Comparison of ENCODE assay signal across 1 cellular context in genomic region chr1:11929849-11930248, GRCh38.
A peak's percentile ranks its signal among the peaks of the same experiment; 100 is the strongest.
TF ChIP-seq lines count a peak whose summit lies in the region.

No MANE protein-coding gene starts in this region.

TF ChIP-seq in K562, 482 proteins besides CTCF, POLR2A, EP300 and RAD21 (continued from another document):
- TF ChIP-seq TBL1XR1 (IDR thresholded peaks at IDR 0.05; ENCODE audit: low read length in 2 of 2) = peak in 1 of 2 experiments; percentile 69; a peak in 1 of 4 replicates
- TF ChIP-seq, protein P1, sequence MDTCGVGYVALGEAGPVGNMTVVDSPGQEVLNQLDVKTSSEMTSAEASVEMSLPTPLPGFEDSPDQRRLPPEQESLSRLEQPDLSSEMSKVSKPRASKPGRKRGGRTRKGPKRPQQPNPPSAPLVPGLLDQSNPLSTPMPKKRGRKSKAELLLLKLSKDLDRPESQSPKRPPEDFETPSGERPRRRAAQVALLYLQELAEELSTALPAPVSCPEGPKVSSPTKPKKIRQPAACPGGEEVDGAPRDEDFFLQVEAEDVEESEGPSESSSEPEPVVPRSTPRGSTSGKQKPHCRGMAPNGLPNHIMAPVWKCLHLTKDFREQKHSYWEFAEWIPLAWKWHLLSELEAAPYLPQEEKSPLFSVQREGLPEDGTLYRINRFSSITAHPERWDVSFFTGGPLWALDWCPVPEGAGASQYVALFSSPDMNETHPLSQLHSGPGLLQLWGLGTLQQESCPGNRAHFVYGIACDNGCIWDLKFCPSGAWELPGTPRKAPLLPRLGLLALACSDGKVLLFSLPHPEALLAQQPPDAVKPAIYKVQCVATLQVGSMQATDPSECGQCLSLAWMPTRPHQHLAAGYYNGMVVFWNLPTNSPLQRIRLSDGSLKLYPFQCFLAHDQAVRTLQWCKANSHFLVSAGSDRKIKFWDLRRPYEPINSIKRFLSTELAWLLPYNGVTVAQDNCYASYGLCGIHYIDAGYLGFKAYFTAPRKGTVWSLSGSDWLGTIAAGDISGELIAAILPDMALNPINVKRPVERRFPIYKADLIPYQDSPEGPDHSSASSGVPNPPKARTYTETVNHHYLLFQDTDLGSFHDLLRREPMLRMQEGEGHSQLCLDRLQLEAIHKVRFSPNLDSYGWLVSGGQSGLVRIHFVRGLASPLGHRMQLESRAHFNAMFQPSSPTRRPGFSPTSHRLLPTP (IDR thresholded peaks at IDR 0.05; ENCODE audit: borderline replicate concordance, extremely low read depth, insufficient read length) = no peak
- peak; percentile 100 for TF ChIP-seq BHLHE40 (IDR thresholded peaks at IDR 0.05; ENCODE audit: low read length)
- TF ChIP-seq DACH1 (IDR thresholded peaks at IDR 0.05; ENCODE audit: partially characterized antibody) = peak; percentile 62
- TF ChIP-seq ETV5 (CRISPR knock-in tag; IDR thresholded peaks at IDR 0.05; ENCODE audit: low read depth) = peak; percentile 33; the same call in 1 of the 2 replicates
- TF ChIP-seq TARDBP (IDR thresholded peaks at IDR 0.05) = 0 out of 2 replicates have a peak, but pooled peaks have one; percentile 72
- TF ChIP-seq MTA3 (IDR thresholded peaks at IDR 0.05; ENCODE audit: borderline replicate concordance) = peak; percentile 50; the same call in 1 of the 2 replicates
- peak; percentile 88 for TF ChIP-seq MYC (IDR thresholded peaks at IDR 0.05; ENCODE audit: low read depth, low read length)
- TF ChIP-seq MYC (CRISPR knock-in tag; IDR thresholded peaks at IDR 0.05; ENCODE audit: borderline replicate concordance, low read depth) = no peak
- TF ChIP-seq RCOR1 (IDR thresholded peaks at IDR 0.05; ENCODE audit: borderline replicate concordance in 1 of 2, low read depth in 2 of 2, low read length in 2 of 2) = peak in 1 of 2 experiments; percentile 51; a peak in 1 of 4 replicates
- no peak for TF ChIP-seq SNIP1 (IDR thresholded peaks at IDR 0.05; ENCODE audit: low read depth)
- TF ChIP-seq, protein P2, sequence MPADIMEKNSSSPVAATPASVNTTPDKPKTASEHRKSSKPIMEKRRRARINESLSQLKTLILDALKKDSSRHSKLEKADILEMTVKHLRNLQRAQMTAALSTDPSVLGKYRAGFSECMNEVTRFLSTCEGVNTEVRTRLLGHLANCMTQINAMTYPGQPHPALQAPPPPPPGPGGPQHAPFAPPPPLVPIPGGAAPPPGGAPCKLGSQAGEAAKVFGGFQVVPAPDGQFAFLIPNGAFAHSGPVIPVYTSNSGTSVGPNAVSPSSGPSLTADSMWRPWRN (IDR thresholded peaks at IDR 0.05; ENCODE audit: low read depth) = peak; percentile 87
- no peak for TF ChIP-seq ZNF644 (tag; IDR thresholded peaks at IDR 0.05; ENCODE audit: low read depth)
- TF ChIP-seq CBFA2T3 (IDR thresholded peaks at IDR 0.05) = peak; percentile 48; the same call in 1 of the 2 replicates
- TF ChIP-seq, protein P3, sequence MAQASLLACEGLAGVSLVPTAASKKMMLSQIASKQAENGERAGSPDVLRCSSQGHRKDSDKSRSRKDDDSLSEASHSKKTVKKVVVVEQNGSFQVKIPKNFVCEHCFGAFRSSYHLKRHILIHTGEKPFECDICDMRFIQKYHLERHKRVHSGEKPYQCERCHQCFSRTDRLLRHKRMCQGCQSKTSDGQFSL (CRISPR knock-in tag; IDR thresholded peaks at IDR 0.05) = no peak
- TF ChIP-seq, protein P3 (tag; IDR thresholded peaks at IDR 0.05) = no peak
- no peak for TF ChIP-seq ZNF764 (CRISPR knock-in tag; IDR thresholded peaks at IDR 0.05; ENCODE audit: low read depth)
- no peak for TF ChIP-seq CSDE1 (IDR thresholded peaks at IDR 0.05)
- peak; percentile 37; the same call in 1 of the 2 replicates for TF ChIP-seq DPF2 (IDR thresholded peaks at IDR 0.05)
- TF ChIP-seq MNT (conservative IDR thresholded peaks at IDR 0.05) = peak; percentile 95 to 97
- peak; percentile 56 for TF ChIP-seq PRDM10 (IDR thresholded peaks at IDR 0.05; ENCODE audit: partially characterized antibody)
- no peak for TF ChIP-seq ELF4 (CRISPR knock-in tag; IDR thresholded peaks at IDR 0.05)
- TF ChIP-seq, protein P4, sequence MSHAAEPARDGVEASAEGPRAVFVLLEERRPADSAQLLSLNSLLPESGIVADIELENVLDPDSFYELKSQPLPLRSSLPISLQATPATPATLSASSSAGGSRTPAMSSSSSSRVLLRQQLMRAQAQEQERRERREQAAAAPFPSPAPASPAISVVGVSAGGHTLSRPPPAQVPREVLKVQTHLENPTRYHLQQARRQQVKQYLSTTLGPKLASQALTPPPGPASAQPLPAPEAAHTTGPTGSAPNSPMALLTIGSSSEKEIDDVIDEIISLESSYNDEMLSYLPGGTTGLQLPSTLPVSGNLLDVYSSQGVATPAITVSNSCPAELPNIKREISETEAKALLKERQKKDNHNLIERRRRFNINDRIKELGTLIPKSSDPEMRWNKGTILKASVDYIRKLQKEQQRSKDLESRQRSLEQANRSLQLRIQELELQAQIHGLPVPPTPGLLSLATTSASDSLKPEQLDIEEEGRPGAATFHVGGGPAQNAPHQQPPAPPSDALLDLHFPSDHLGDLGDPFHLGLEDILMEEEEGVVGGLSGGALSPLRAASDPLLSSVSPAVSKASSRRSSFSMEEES (CRISPR knock-in tag; IDR thresholded peaks at IDR 0.05) = peak; percentile 6; the same call in 1 of the 2 replicates
- 0 out of 2 replicates have a peak, but pooled peaks have one; percentile 21 for TF ChIP-seq TAL1 (IDR thresholded peaks at IDR 0.05)
- no peak for TF ChIP-seq CCAR2 (IDR thresholded peaks at IDR 0.05; ENCODE audit: low read depth, low read length)
- TF ChIP-seq TCF3 (CRISPR knock-in tag; IDR thresholded peaks at IDR 0.05) = 0 out of 2 replicates have a peak, but pooled peaks have one; percentile 31
- peak; percentile 53; the same call in 1 of the 2 replicates for TF ChIP-seq RAD51 (IDR thresholded peaks at IDR 0.05; ENCODE audit: borderline replicate concordance, low read depth)
- TF ChIP-seq, protein P5, sequence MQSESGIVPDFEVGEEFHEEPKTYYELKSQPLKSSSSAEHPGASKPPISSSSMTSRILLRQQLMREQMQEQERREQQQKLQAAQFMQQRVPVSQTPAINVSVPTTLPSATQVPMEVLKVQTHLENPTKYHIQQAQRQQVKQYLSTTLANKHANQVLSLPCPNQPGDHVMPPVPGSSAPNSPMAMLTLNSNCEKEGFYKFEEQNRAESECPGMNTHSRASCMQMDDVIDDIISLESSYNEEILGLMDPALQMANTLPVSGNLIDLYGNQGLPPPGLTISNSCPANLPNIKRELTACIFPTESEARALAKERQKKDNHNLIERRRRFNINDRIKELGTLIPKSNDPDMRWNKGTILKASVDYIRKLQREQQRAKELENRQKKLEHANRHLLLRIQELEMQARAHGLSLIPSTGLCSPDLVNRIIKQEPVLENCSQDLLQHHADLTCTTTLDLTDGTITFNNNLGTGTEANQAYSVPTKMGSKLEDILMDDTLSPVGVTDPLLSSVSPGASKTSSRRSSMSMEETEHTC (IDR thresholded peaks at IDR 0.05) = 0 out of 2 replicates have a peak, but pooled peaks have one; percentile 57
- TF ChIP-seq ZNF696 (CRISPR knock-in tag; conservative IDR thresholded peaks at IDR 0.05) = no peak
- peak; percentile 66 for TF ChIP-seq MEIS2 (IDR thresholded peaks at IDR 0.05; ENCODE audit: partially characterized antibody)
- TF ChIP-seq YY1 (IDR thresholded peaks at IDR 0.05; ENCODE audit: borderline replicate concordance in 1 of 3, control insufficient read depth in 1 of 3, extremely low read depth in 1 of 3, insufficient read depth in 3 of 3, insufficient read length in 1 of 3, insufficient replicate concordance in 2 of 3, low read depth in 1 of 3, low read length in 2 of 3) = peak in 1 of 3 experiments; percentile 38
- TF ChIP-seq USF1 (CRISPR knock-in tag; IDR thresholded peaks at IDR 0.05) = peak; percentile 90
- TF ChIP-seq HDGF (IDR thresholded peaks at IDR 0.05) = no peak
- no peak for TF ChIP-seq PRMT5 (CRISPR knock-in tag; IDR thresholded peaks at IDR 0.05)
- peak; percentile 93 for TF ChIP-seq LEF1 (IDR thresholded peaks at IDR 0.05)
- TF ChIP-seq NEUROD1 (IDR thresholded peaks at IDR 0.05; ENCODE audit: borderline replicate concordance, low read depth, low read length, partially characterized antibody) = peak; percentile 89
- TF ChIP-seq ATF1 (CRISPR knock-in tag; IDR thresholded peaks at IDR 0.05) = no peak
- peak; percentile 54; the same call in 1 of the 2 replicates for TF ChIP-seq ATF1 (tag; IDR thresholded peaks at IDR 0.05)
- peak; percentile 92 for TF ChIP-seq NFIC (IDR thresholded peaks at IDR 0.05)
- TF ChIP-seq ZNF274 (IDR thresholded peaks at IDR 0.05; ENCODE audit: borderline replicate concordance, low read depth, low read length) = no peak
- no peak for TF ChIP-seq CBX3 (IDR thresholded peaks at IDR 0.05; ENCODE audit: borderline replicate concordance in 1 of 2, low read length in 2 of 2)
